ENCODE assay signal across 17 cellular contexts in the genomic region with DNA sequence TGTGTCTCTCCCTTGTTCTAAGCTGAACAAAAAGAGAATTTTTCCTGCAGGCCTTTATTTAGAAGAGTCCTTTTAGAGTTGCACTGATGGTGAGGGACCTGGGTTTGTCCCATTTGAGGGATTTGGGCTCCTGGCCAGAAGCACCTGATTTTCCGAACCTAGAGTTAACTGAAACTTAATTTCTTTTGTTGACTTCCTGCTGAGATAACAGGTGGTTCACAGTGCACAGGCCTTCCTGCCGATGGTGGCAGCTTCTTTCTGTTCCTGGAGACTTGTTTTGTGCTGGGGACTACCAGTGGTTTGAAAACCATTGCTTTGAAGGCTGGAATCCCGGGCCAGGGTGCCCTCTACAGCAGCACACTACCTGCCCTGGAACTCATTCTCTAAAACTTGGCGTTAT.
DNase-seq lines count a peak whose midpoint lies in the region; ATAC-seq, FAIRE-seq and TF ChIP-seq lines count a peak whose summit lies in the region.
"Had no signal": no experiment of that assay in that cellular context is flagged by ENCODE, and none has a peak within 500 bp of the region (broad histone marks: within the 10 kb centered on the region; RNA-seq: fewer than 3 reads in every experiment).

No MANE protein-coding gene starts in this region.

- TF ChIP-seq POLR2A in right lobe of liver (IDR thresholded peaks at IDR 0.05) (no peak), HepG2 (IDR thresholded peaks at IDR 0.05; ENCODE audit: insufficient read depth in 1 of 2, low read depth in 2 of 2, low read length in 2 of 2) (no peak), body of pancreas (IDR thresholded peaks at IDR 0.05) (no peak)

- H3K79me2 ChIP-seq in HepG2 (ENCODE audit: insufficient read depth, low read length) (no peaks in the 10 kb centered on the region), neural progenitor cell (ENCODE audit: low read depth) (no peaks in the 10 kb centered on the region)

- 19% methylated on average over 4 of the region's 4 CpGs for WGBS in right lobe of liver (ENCODE audit: insufficient coverage, low coverage, low lambda C conversion rate, missing lambda C conversion rate)
- 76% methylated on average over 4 of the region's 4 CpGs for WGBS in HepG2 (ENCODE audit: low lambda C conversion rate)
- WGBS in body of pancreas, 2 donors, result 25 to 41% methylated on average over 4 of the region's 4 CpGs

- in situ Hi-C loops in HepG2 (cut with HindIII; ENCODE audit: extremely low pct_ligation_motif_present, low pct_unique_long_range_greater_than_20kb), result loop anchor here (25.0 kb wide), 1 partner anchor 1478 kb away; the partner anchor contains the start of gene INHBA

- peak overlapping the region in 1 of 3 donors; percentile 6 for H3K27ac ChIP-seq in right lobe of liver
- no peak overlapping the region for H3K27ac ChIP-seq in HepG2 (ENCODE audit: extremely low read length, insufficient read depth, low read length)
- peak overlapping the region in 1 of 4 donors; percentile 43 for H3K27ac ChIP-seq in body of pancreas
- H3K27ac ChIP-seq in neural progenitor cell, result no peak overlapping the region

- no peaks in the 10 kb centered on the region for H4K20me1 ChIP-seq in HepG2 (ENCODE audit: insufficient read depth, low read length)
- H4K20me1 ChIP-seq in neural progenitor cell (ENCODE audit: low read depth), result no peaks in the 10 kb centered on the region

- H3K27me3 Mint-ChIP-seq in neural progenitor cell (ENCODE audit: insufficient read depth, low read depth), result peaks cover 2% of the 10 kb centered on the region

- no peak for TF ChIP-seq RAD21 in HepG2 (CRISPR knock-in tag; IDR thresholded peaks at IDR 0.05)

- no peaks in the 10 kb centered on the region for H3K36me3 ChIP-seq in right lobe of liver
- no peaks in the 10 kb centered on the region for H3K36me3 ChIP-seq in HepG2 (replicated peaks in 1 of 2; ENCODE audit: control insufficient read depth in 1 of 2, insufficient read depth in 2 of 2, low read length in 2 of 2)
- H3K36me3 ChIP-seq in body of pancreas (replicated peaks in 1 of 2; ENCODE audit: insufficient read depth in 1 of 2, low read depth in 2 of 2), result no peaks in the 10 kb centered on the region
- no peaks in the 10 kb centered on the region for H3K36me3 ChIP-seq in neural progenitor cell

- no TSS peak for BruUV-seq in HepG2 (replicated peaks; lab: Mats Ljungman, UMichigan)

- H3K4me1 Mint-ChIP-seq in neural progenitor cell, result no peaks in the 10 kb centered on the region

- H3K27me3 ChIP-seq in right lobe of liver (no peaks in the 10 kb centered on the region), HepG2 (ENCODE audit: control insufficient read depth in 1 of 2, insufficient read depth in 2 of 2, low read length in 2 of 2) (no peaks in the 10 kb centered on the region), body of pancreas (no peaks in the 10 kb centered on the region), neural progenitor cell (no peaks in the 10 kb centered on the region)

- H3K9me3 ChIP-seq in right lobe of liver (no peaks in the 10 kb centered on the region), HepG2 (ENCODE audit: low read length) (no peaks in the 10 kb centered on the region), body of pancreas (no peaks in the 10 kb centered on the region), neural progenitor cell (ENCODE audit: low read depth) (no peaks in the 10 kb centered on the region)

- peak; percentile 60 to 90 (median 66) for ATAC-seq in right lobe of liver
- ATAC-seq in HepG2, result no peak
- ATAC-seq in HG03108 (IDR thresholded peaks at IDR 0.05; ENCODE audit: unreplicated experiment), result peak; percentile 64
- ATAC-seq in body of pancreas, result peak; percentile 48
- ATAC-seq: activated CD4-positive, CD25-positive, alpha-beta regulatory T cell treated with anti-CD3 and anti-CD28 coated beads, Interleukin-2, amount 50 U/mL, for 24 hours; stimulated activated naive CD8-positive, alpha-beta T cell treated with anti-CD3 and anti-CD28 coated beads, Interleukin-15, Interleukin-2, amounts not matched to agents 100 U/mL and 50 U/mL, for 24 hours had no signal

- TF ChIP-seq EP300 in HepG2 (IDR thresholded peaks at IDR 0.05; ENCODE audit: low read depth in 2 of 2, low read length in 2 of 2) (no peak), HepG2 (CRISPR knock-in tag; IDR thresholded peaks at IDR 0.05; ENCODE audit: borderline replicate concordance) (no peak)

- CTCF ChIA-PET in HepG2 (lab: Yijun Ruan, JAX; ENCODE audit: low intra/inter-chr PET ratio, low total read pairs), result no interaction called here

- H3K4me3 ChIP-seq in right lobe of liver (no peak overlapping the region), HepG2 (replicated peaks in 1 of 3; ENCODE audit: insufficient read depth in 1 of 3, low read depth in 2 of 3, low read length in 3 of 3) (no peak overlapping the region), body of pancreas (no peak overlapping the region), neural progenitor cell (no peak overlapping the region)
- H3K4me3 ChIP-seq: smooth muscle cell had no signal

- H2AFZ ChIP-seq in HepG2 (ENCODE audit: low read length), result no peak overlapping the region
- H2AFZ ChIP-seq in neural progenitor cell (replicated peaks), result no peak overlapping the region

- intact Hi-C loops in right lobe of liver (cut with DNase I), result no loop called here
- intact Hi-C loops in HepG2 (cut with micrococcal nuclease; ENCODE audit: unreplicated experiment), result no loop called here
- intact Hi-C loops in body of pancreas (cut with DNase I), result loop anchor here (10.0 kb wide), 1 partner anchor 61 kb away; no protein-coding TSS in a partner anchor

- H3K27ac Mint-ChIP-seq in neural progenitor cell, result no peak overlapping the region

- no peaks in the 10 kb centered on the region for H3F3A ChIP-seq in neural progenitor cell (ENCODE audit: low read depth)

- H3K4me2 ChIP-seq in HepG2 (ENCODE audit: low read depth, low read length) (no peak overlapping the region), neural progenitor cell (no peak overlapping the region)
- H3K4me2 ChIP-seq: smooth muscle cell had no signal

- no peak overlapping the region for H3K9ac ChIP-seq in HepG2 (ENCODE audit: insufficient read depth, low read depth, low read length)
- no peak overlapping the region for H3K9ac ChIP-seq in neural progenitor cell

- no peaks in the 10 kb centered on the region for H3K36me3 Mint-ChIP-seq in neural progenitor cell

- no peaks in the 10 kb centered on the region for H3K9me3 Mint-ChIP-seq in neural progenitor cell

- POLR2A ChIA-PET in HepG2 (lab: Yijun Ruan, JAX), result no interaction called here

- FAIRE-seq in HepG2 (lab: Jason Lieb, UNC), result no peak
- FAIRE-seq: bronchial epithelial cell, urothelium cell line had no signal

- DNase-seq in right lobe of liver (peak in 1 of 3 donors; percentile 73), HepG2 (ENCODE audit: low spot score) (no peak), body of pancreas (peak; percentile 21 to 70 (median 46)), EL (no peak), SIG-M5 (lab: John Stamatoyannopoulos, UW) (no peak), hepatic stellate cell (ENCODE audit: low spot score) (no peak), neural progenitor cell (ENCODE audit: low spot score) (no peak)
- DNase-seq: COR-L47; GOT3; hypothalamus; NCI-H1092; stimulated activated naive CD8-positive, alpha-beta T cell treated with anti-CD3 and anti-CD28 coated beads, Interleukin-15, Interleukin-2, amounts not matched to agents 100 U/mL and 50 U/mL, for 24 hours had no signal

- H3K4me3 Mint-ChIP-seq in neural progenitor cell, result no peak overlapping the region

- no peak for TF ChIP-seq CTCF in right lobe of liver (IDR thresholded peaks at IDR 0.05)
- TF ChIP-seq CTCF in HepG2 (CRISPR knock-in tag; IDR thresholded peaks at IDR 0.05), result no peak
- no peak for TF ChIP-seq CTCF in body of pancreas (IDR thresholded peaks at IDR 0.05)
- no peak for TF ChIP-seq CTCF in neural progenitor cell (IDR thresholded peaks at IDR 0.05)

- H3K4me1 ChIP-seq in right lobe of liver (peaks cover 0 to 14% (median 0%) of the 10 kb centered on the region in 4 donors), HepG2 (ENCODE audit: insufficient read depth, low read length) (no peaks in the 10 kb centered on the region; the same call in 1 of the 2 replicates), body of pancreas (peaks cover 13% of the 10 kb centered on the region), neural progenitor cell (no peaks in the 10 kb centered on the region)

TF ChIP-seq in HepG2, 621 proteins besides CTCF, POLR2A, EP300 and RAD21:
- no peak for TF ChIP-seq HNRNPUL1 (IDR thresholded peaks at IDR 0.05; ENCODE audit: low read depth, low read length)
- TF ChIP-seq MIXL1 (CRISPR knock-in tag; IDR thresholded peaks at IDR 0.05), result no peak
- no peak for TF ChIP-seq ZNF577 (CRISPR knock-in tag; IDR thresholded peaks at IDR 0.05; ENCODE audit: borderline replicate concordance, low read depth)

Comparison
In these comparisons a context has a peak if more than half of its experiments do, and no peak if none do; other contexts are left out.
1. DNase-seq: peak in body of pancreas (4 of 4); none in HepG2 (single experiment), EL (single experiment), SIG-M5 (single experiment), hepatic stellate cell (single experiment) and neural progenitor cell (single experiment).